Comparison of ENCODE assay signal across 14 cellular contexts in the genomic region with DNA sequence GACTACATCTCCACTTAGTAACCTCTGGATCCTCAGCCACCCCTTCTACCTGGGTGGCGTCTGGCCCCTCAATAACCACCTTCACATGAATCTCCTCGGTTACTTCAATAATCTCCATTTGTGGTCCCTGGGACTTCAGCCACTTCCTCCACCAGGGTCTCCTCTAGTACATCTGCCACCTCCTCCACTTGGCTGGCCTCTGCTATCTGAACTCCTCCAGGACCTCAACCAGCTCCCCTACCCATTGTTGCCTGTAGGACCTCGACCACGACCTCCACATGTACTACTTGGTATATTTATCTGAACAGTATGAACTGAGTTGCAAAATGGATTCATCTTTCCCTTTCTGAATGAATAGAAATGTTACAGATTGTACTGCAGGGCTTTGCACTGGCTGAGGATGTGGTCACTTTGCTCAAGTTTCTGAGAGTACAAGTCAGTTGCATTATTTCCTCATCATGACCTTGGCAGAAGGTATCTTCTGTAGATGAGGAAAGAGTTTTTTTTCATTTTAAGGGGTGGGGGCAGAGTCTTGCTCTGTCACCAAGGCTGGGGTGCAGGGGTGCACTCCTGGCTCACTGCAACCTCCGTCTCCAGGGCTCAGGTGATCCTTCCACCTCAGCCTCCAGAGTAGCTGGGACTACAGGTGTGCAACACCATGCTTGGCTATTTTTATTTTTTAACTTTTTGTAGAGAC. TPM values are rescaled to one million over a fixed set of nuclear protein-coding genes. Genes with fewer than 3 reads are reported as not detected.
DNase-seq lines count a peak whose midpoint lies in the region; ATAC-seq and TF ChIP-seq lines count a peak whose summit lies in the region.
"Had no signal": no experiment of that assay in that cellular context is flagged by ENCODE, and none has a peak within 500 bp of the region (broad histone marks: within the 10 kb centered on the region; RNA-seq: fewer than 3 reads in every experiment).

No MANE protein-coding gene starts in this region.

- ATAC-seq in GM19395 (IDR thresholded peaks at IDR 0.05; ENCODE audit: unreplicated experiment): peak; percentile 85
- peak; percentile 44 for ATAC-seq in HG03025 (IDR thresholded peaks at IDR 0.05; ENCODE audit: low FRiP score, unreplicated experiment)

- H3K4me1 Mint-ChIP-seq in CD8-positive, alpha-beta memory T cell: peaks cover 5 to 12% (median 8%) of the 10 kb centered on the region in 3 donors
- peaks cover 24% of the 10 kb centered on the region for H3K4me1 Mint-ChIP-seq in HFFc6 (ENCODE audit: low read depth)

- DNase-seq in CD8-positive, alpha-beta memory T cell: no peak
- DNase-seq in SKM-1 (lab: John Stamatoyannopoulos, UW; ENCODE audit: unreplicated experiment) (peak; percentile 89), cerebellar nuclear complex (lab: John Stamatoyannopoulos, UW) (no peak), coronary artery (ENCODE audit: low spot score) (no peak), HFFc6 (no peak)
- no peak for DNase-seq in stimulated activated CD4-positive, alpha-beta T cell treated with anti-CD3 and anti-CD28 coated beads, Interleukin-1b, Interleukin-23, amount 100 ng/mL, for 48 hours
- DNase-seq: amygdala, esophagus squamous epithelium, NCI-H2171 treated with DMSO at 0.1 percent for 48 hours, T-helper 9 cell had no signal

- no peaks in the 10 kb centered on the region for H3K27me3 ChIP-seq in CD8-positive, alpha-beta memory T cell (ENCODE audit: insufficient read depth, low read length, poor library complexity, severe bottlenecking)

- H3K4me3 Mint-ChIP-seq in CD8-positive, alpha-beta memory T cell: peak overlapping the region in 2 of 7 donors; percentile 12 to 64
- H3K4me3 Mint-ChIP-seq in HFFc6: no peak overlapping the region

- H3K27ac ChIP-seq in CD8-positive, alpha-beta memory T cell (ENCODE audit: low read depth, low read length): no peak overlapping the region
- no peak overlapping the region for H3K27ac ChIP-seq in coronary artery
- H3K27ac ChIP-seq: esophagus squamous epithelium had no signal

- H3K4me1 ChIP-seq in CD8-positive, alpha-beta memory T cell (ENCODE audit: insufficient read depth, low read length): no peaks in the 10 kb centered on the region
- H3K4me1 ChIP-seq: esophagus squamous epithelium had no signal

- peaks cover 0 to 3% of the 10 kb centered on the region in 2 donors for H3K27me3 Mint-ChIP-seq in CD8-positive, alpha-beta memory T cell
- H3K27me3 Mint-ChIP-seq in HFFc6 (ENCODE audit: insufficient read depth): peaks cover 1% of the 10 kb centered on the region

- no peaks in the 10 kb centered on the region for H3K9me3 ChIP-seq in CD8-positive, alpha-beta memory T cell (ENCODE audit: low read length)
- H3K9me3 ChIP-seq: esophagus squamous epithelium had no signal

- H3K27ac Mint-ChIP-seq in CD8-positive, alpha-beta memory T cell: peak overlapping the region in 5 of 8 donors; percentile 2 to 89 (median 59)
- no peak overlapping the region; the same call in 1 of the 2 replicates for H3K27ac Mint-ChIP-seq in HFFc6

- H3K9me3 Mint-ChIP-seq in CD8-positive, alpha-beta memory T cell: no peaks in the 10 kb centered on the region
- H3K9me3 Mint-ChIP-seq in HFFc6: no peaks in the 10 kb centered on the region

- no peaks in the 10 kb centered on the region for H3K36me3 ChIP-seq in CD8-positive, alpha-beta memory T cell (ENCODE audit: insufficient read depth, low read length)
- H3K36me3 ChIP-seq: esophagus squamous epithelium had no signal

- H3K4me3 ChIP-seq in CD8-positive, alpha-beta memory T cell (ENCODE audit: low read length): no peak overlapping the region
- no peak overlapping the region for H3K4me3 ChIP-seq in coronary artery
- H3K4me3 ChIP-seq: esophagus squamous epithelium had no signal

- POLR2A ChIA-PET in CD8-positive, alpha-beta memory T cell (lab: Charles Lee): no interaction called here

- TF ChIP-seq CTCF in coronary artery (IDR thresholded peaks at IDR 0.05): no peak
- no peak for TF ChIP-seq CTCF in HFFc6 (IDR thresholded peaks at IDR 0.05)

- no peaks in the 10 kb centered on the region for H3K36me3 Mint-ChIP-seq in CD8-positive, alpha-beta memory T cell
- H3K36me3 Mint-ChIP-seq in HFFc6 (ENCODE audit: low read depth): no peaks in the 10 kb centered on the region

- CTCF ChIA-PET in CD8-positive, alpha-beta memory T cell (lab: Charles Lee): no interaction called here

RNA-seq across cellular contexts. Expression of gene MAT1A, which starts 36.0 kb away (rescaled TPM):
- not detected for total RNA-seq in CD8-positive, alpha-beta memory T cell
- polyA plus RNA-seq in CD8-positive, alpha-beta memory T cell: not detected
- total RNA-seq in HFFc6 (2021; fragmentation: NEBNext Ultra II Directional; extraction: Animal tissue kit (Norgen Biotek cat#: 25700)): not detected
- total RNA-seq: lung microvascular endothelial cell, urinary bladder had no signal

RNA-seq across cellular contexts. Expression of gene ANXA11, which starts 48.1 kb away (rescaled TPM):
- 100 to 1,000 TPM; 211 to 217 TPM for total RNA-seq in CD8-positive, alpha-beta memory T cell
- 292 TPM for polyA plus RNA-seq in CD8-positive, alpha-beta memory T cell
- 100 to 1,000 TPM; 253 to 361 (median 336) TPM for total RNA-seq in HFFc6 (2021; fragmentation: NEBNext Ultra II Directional; extraction: Animal tissue kit (Norgen Biotek cat#: 25700))
